29 cellular contexts compared by ENCODE assay signal in genomic region chr11:7175007-7175406, GRCh38.
"Had no signal": no experiment of that assay in that cellular context is flagged by ENCODE, and none has a peak within 500 bp of the region (broad histone marks: within the 10 kb centered on the region; RNA-seq: fewer than 3 reads in every experiment).

No MANE protein-coding gene starts in this region.

- H3K27ac ChIP-seq: adrenal gland, ascending aorta, body of pancreas, brain microvascular endothelial cell, breast epithelium, cardiac muscle cell had no signal

- H3K36me3 ChIP-seq: adrenal gland, ascending aorta, brain microvascular endothelial cell, breast epithelium, cardiac muscle cell had no signal

- H3K4me1 ChIP-seq: adrenal gland, ascending aorta, body of pancreas, breast epithelium had no signal

- H3K9me3 ChIP-seq: adrenal gland, ascending aorta, body of pancreas, breast epithelium had no signal

- H3K4me3 ChIP-seq: adrenal gland, ascending aorta, body of pancreas, breast epithelium, cardiac muscle cell had no signal

- DNase-seq: activated effector memory CD4-positive, alpha-beta T cell treated with anti-CD3 and anti-CD28 coated beads, Interleukin-2, amount 50 U/mL, for 16 hours; activated effector memory CD4-positive, alpha-beta T cell treated with Interleukin-2 at 50 U/mL for 16 hours; activated gamma-delta T cell; activated gamma-delta T cell treated with Interleukin-2 at 50 U/mL for 16 hours; activated naive CD4-positive, alpha-beta T cell; activated naive CD4-positive, alpha-beta T cell treated with anti-CD3 and anti-CD28 coated beads for 36 hours; activated naive CD4-positive, alpha-beta T cell treated with anti-CD3 and anti-CD28 coated beads, Interleukin-2, amount 10 ng/mL, durations not matched to agents 7 days and 5 days; activated naive CD4-positive, alpha-beta T cell treated with anti-CD3 and anti-CD28 coated beads, Interleukin-2, amount 50 U/mL, for 16 hours; activated naive CD4-positive, alpha-beta T cell treated with Interleukin-2 at 50 U/mL for 16 hours; activated naive CD8-positive, alpha-beta T cell treated with anti-CD3 and anti-CD28 coated beads for 36 hours; activated naive CD8-positive, alpha-beta T cell treated with anti-CD3 and anti-CD28 coated beads, Interleukin-2, amount 10 ng/mL, durations not matched to agents 7 days and 5 days; activated naive CD8-positive, alpha-beta T cell treated with anti-CD3 and anti-CD28 coated beads, Interleukin-2, amount 50 U/mL, for 24 hours; activated T-cell treated with anti-CD3 and anti-CD28 coated beads, Interleukin-2, amount 50 U/mL, for 24 hours; activated T-cell treated with anti-CD3 and anti-CD28 coated beads, Interleukin-2, amount 50 U/mL, for 4 hours; activated T-cell treated with anti-CD3 and anti-CD28 coated beads, Interleukin-2, amount 50 U/mL, for 48 hours; activated T-cell treated with anti-CD3 and anti-CD28 coated beads, Interleukin-2, amount 50 U/mL, for 72 hours; adrenal gland; amniotic stem cell; amygdala; anterior cingulate cortex; aorta; body of pancreas; brain microvascular endothelial cell; caudate nucleus; central memory CD4-positive, alpha-beta T cell; cerebellar nuclear complex had no signal
